ENCODE assay signal across 17 cellular contexts in genomic region chr6:16582437-16583150, GRCh38.
DNase-seq lines count a peak whose midpoint lies in the region; ATAC-seq lines count a peak whose summit lies in the region.
"Had no signal": no experiment of that assay in that cellular context is flagged by ENCODE, and none has a peak within 500 bp of the region (broad histone marks: within the 10 kb centered on the region; RNA-seq: fewer than 3 reads in every experiment).

No MANE protein-coding gene starts in this region.

- H3K27me3 Mint-ChIP-seq in IgD-negative memory B cell, result peaks cover 2% of the 10 kb centered on the region
- no peaks in the 10 kb centered on the region for H3K27me3 Mint-ChIP-seq in stimulated activated memory B cell treated with anti-CD40 and anti-IgM and Interleukin-4, amounts not matched to agents 10 μg/mL and 1 μg/mL and 100 μg/mL, for 72 hours

- H3K27ac Mint-ChIP-seq in IgD-negative memory B cell, result no peak overlapping the region
- peak overlapping the region; percentile 21 for H3K27ac Mint-ChIP-seq in stimulated activated memory B cell treated with anti-CD40 and anti-IgM and Interleukin-4, amounts not matched to agents 10 μg/mL and 1 μg/mL and 100 μg/mL, for 72 hours

- DNase-seq in fibroblast of gingiva (ENCODE audit: low read depth), result peak; percentile 8
- no peak for DNase-seq in NCI-H226
- DNase-seq: activated CD4-positive, alpha-beta T cell treated with anti-CD3 and anti-CD28 coated beads for 1 hour; activated T-cell treated with anti-CD3 and anti-CD28 coated beads, Interleukin-2, amount 50 U/mL, for 48 hours; aorta; EL; foreskin melanocyte; Karpas-422; NCI-H146; NCI-H524 treated with DMSO at 0.1 percent for 48 hours; pancreas; trophoblast cell had no signal

- H3K4me1 Mint-ChIP-seq in IgD-negative memory B cell, result peaks cover 0 to 18% (median 12%) of the 10 kb centered on the region in 3 donors
- peaks cover 26% of the 10 kb centered on the region for H3K4me1 Mint-ChIP-seq in stimulated activated memory B cell treated with anti-CD40 and anti-IgM and Interleukin-4, amounts not matched to agents 10 μg/mL and 1 μg/mL and 100 μg/mL, for 72 hours

- ATAC-seq in GM18861 (IDR thresholded peaks at IDR 0.05; ENCODE audit: unreplicated experiment) (peak; percentile 40), HG03460 (IDR thresholded peaks at IDR 0.05; ENCODE audit: unreplicated experiment) (no peak), GM21381 (IDR thresholded peaks at IDR 0.05; ENCODE audit: unreplicated experiment) (no peak)
- ATAC-seq in stimulated activated memory B cell treated with anti-CD40 and anti-IgM and Interleukin-4, amounts not matched to agents 10 μg/mL and 1 μg/mL and 100 μg/mL, for 72 hours, result peak; percentile 54

- H3K4me3 Mint-ChIP-seq in IgD-negative memory B cell, result peak overlapping the region; percentile 10 to 85 (median 49)
- no peak overlapping the region for H3K4me3 Mint-ChIP-seq in stimulated activated memory B cell treated with anti-CD40 and anti-IgM and Interleukin-4, amounts not matched to agents 10 μg/mL and 1 μg/mL and 100 μg/mL, for 72 hours

- H3K36me3 Mint-ChIP-seq in IgD-negative memory B cell, result peaks cover 2% of the 10 kb centered on the region
- peaks cover 84% of the 10 kb centered on the region for H3K36me3 Mint-ChIP-seq in stimulated activated memory B cell treated with anti-CD40 and anti-IgM and Interleukin-4, amounts not matched to agents 10 μg/mL and 1 μg/mL and 100 μg/mL, for 72 hours

- peaks cover 0 to 6% (median 5%) of the 10 kb centered on the region in 3 donors for H3K9me3 Mint-ChIP-seq in IgD-negative memory B cell
- H3K9me3 Mint-ChIP-seq in stimulated activated memory B cell treated with anti-CD40 and anti-IgM and Interleukin-4, amounts not matched to agents 10 μg/mL and 1 μg/mL and 100 μg/mL, for 72 hours, result peaks cover 5% of the 10 kb centered on the region

Comparison
In these comparisons a context has a peak if more than half of its experiments do, and no peak if none do; other contexts are left out.
1. ATAC-seq: peak in GM18861 (single experiment) and stimulated activated memory B cell treated with anti-CD40 and anti-IgM and Interleukin-4, amounts not matched to agents 10 μg/mL and 1 μg/mL and 100 μg/mL, for 72 hours (single experiment); none in HG03460 (single experiment) and GM21381 (single experiment).